ENCODE assay signal across 1 cellular context in the genomic region with DNA sequence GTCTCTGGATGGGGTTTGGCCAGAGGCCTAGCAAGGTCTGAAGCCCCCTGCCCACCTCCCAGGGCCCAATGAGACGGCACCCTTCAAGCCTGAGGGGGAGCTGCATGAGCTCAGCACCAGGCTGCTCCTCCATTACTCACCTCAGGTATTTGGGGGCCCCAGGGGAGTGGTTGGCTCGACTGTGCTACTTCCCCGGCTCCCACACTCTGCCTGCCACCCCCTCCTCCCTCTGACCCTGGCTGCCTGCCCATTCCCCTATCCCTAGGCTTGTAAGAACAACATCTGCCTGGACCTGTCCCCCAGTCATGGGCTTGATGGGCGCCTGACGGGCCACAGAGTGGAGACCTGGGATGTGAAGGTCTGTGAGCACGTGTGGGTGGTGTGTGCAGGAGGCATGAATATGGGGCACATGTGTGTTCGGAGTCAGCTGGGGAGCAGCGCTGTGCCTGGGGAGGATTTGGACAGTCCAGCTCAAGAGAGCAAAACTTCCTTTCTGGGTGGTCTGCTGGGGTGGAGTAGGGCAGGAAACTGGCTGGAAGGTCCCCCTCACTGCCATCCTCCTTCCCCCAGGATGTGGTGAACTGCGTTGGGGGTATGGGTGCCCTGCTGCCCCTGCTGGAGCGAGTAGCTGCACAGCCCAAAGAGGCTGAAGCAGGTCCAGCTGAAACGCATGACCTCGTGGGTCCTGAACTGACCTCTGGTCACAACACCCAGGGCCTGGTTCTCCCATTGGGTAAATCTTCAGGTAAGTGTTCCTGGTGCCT.
TF ChIP-seq lines count a peak whose summit lies in the region.

No MANE protein-coding gene starts in this region.

TF ChIP-seq in K562, 482 proteins besides CTCF, POLR2A, EP300 and RAD21 (continued from another document):
- TF ChIP-seq, protein P1, sequence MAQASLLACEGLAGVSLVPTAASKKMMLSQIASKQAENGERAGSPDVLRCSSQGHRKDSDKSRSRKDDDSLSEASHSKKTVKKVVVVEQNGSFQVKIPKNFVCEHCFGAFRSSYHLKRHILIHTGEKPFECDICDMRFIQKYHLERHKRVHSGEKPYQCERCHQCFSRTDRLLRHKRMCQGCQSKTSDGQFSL (CRISPR knock-in tag; IDR thresholded peaks at IDR 0.05): no peak
- TF ChIP-seq, protein P1 (tag; IDR thresholded peaks at IDR 0.05): no peak
- TF ChIP-seq MEIS2 (IDR thresholded peaks at IDR 0.05; ENCODE audit: partially characterized antibody) (no peak), POLR2AphosphoS2 (IDR thresholded peaks at IDR 0.05; ENCODE audit: low read length) (0 out of 2 replicates have a peak, but pooled peaks have one; percentile 59), TGIF2 (CRISPR knock-in tag; IDR thresholded peaks at IDR 0.05) (no peak), ZNF780A (CRISPR knock-in tag; IDR thresholded peaks at IDR 0.05) (no peak), ZFP36 (IDR thresholded peaks at IDR 0.05; ENCODE audit: low read depth, low read length, partially characterized antibody) (no peak), HNRNPH1 (optimal IDR thresholded peaks at IDR 0.05; ENCODE audit: low read depth, low read length) (no peak), THRAP3 (IDR thresholded peaks at IDR 0.05; ENCODE audit: borderline replicate concordance) (no peak)
- TF ChIP-seq, protein P2, sequence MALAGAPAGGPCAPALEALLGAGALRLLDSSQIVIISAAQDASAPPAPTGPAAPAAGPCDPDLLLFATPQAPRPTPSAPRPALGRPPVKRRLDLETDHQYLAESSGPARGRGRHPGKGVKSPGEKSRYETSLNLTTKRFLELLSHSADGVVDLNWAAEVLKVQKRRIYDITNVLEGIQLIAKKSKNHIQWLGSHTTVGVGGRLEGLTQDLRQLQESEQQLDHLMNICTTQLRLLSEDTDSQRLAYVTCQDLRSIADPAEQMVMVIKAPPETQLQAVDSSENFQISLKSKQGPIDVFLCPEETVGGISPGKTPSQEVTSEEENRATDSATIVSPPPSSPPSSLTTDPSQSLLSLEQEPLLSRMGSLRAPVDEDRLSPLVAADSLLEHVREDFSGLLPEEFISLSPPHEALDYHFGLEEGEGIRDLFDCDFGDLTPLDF (CRISPR knock-in tag; IDR thresholded peaks at IDR 0.05): no peak
